ENCODE assay signal across 23 cellular contexts in the genomic region with DNA sequence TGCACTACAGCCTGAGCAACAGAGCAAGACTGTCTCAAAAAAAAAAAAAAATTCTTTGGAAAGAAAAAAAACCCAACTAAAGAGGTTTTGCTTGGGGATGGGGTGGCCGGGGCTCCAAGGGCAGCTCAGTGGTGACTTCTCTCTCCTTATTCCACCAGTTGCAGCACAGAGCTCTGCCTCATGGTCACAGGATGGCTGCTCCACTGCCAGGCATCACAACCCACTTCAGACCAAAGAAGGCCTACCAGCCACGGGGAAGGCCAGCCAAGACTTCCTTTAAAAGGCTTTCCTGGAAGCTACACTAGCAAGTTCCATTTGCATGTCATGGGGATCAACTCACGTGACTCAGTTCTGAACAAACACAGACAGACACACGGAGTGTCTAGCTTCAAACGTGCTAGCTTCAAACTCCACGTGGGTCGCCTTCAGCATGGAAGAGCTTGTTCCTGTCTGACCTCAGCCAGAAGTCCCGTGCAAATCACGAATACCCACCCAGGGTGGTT. TPM values are rescaled to one million over a fixed set of nuclear protein-coding genes. Genes with fewer than 3 reads are reported as not detected.
DNase-seq lines count a peak whose midpoint lies in the region; ATAC-seq and TF ChIP-seq lines count a peak whose summit lies in the region.
"Had no signal": no experiment of that assay in that cellular context is flagged by ENCODE, and none has a peak within 500 bp of the region (broad histone marks: within the 10 kb centered on the region; RNA-seq: fewer than 3 reads in every experiment).

No MANE protein-coding gene starts in this region.

- peaks cover 30 to 71% of the 10 kb centered on the region in 2 donors for H3K36me3 Mint-ChIP-seq in CD14-positive monocyte
- peaks cover 64% of the 10 kb centered on the region for H3K36me3 Mint-ChIP-seq in CD8-positive, alpha-beta T cell

- POLR2A ChIA-PET in CD8-positive, alpha-beta T cell (lab: Charles Lee) = interaction anchor here (0.9 to 1.3 kb wide), 3 partner anchors 9 to 20 kb away, joined by 3 to 4 read pairs (median 4); no protein-coding TSS in a partner anchor

- TF ChIP-seq CTCF in CD14-positive monocyte (IDR thresholded peaks at IDR 0.05) = no peak
- no peak for TF ChIP-seq CTCF in CD8-positive, alpha-beta T cell (IDR thresholded peaks at IDR 0.05)
- no peak for TF ChIP-seq CTCF in mucosa of descending colon (IDR thresholded peaks at IDR 0.05)
- no peak for TF ChIP-seq CTCF in upper lobe of left lung (IDR thresholded peaks at IDR 0.05)

- H3K27ac Mint-ChIP-seq in CD14-positive monocyte = peak overlapping the region in 4 of 7 donors; percentile 15 to 78 (median 44)
- peak overlapping the region; percentile 22 for H3K27ac Mint-ChIP-seq in CD8-positive, alpha-beta T cell
- H3K27ac Mint-ChIP-seq: CD4-positive, alpha-beta T cell; IgD-negative memory B cell had no signal

- TF ChIP-seq EP300 in upper lobe of left lung (IDR thresholded peaks at IDR 0.05) = no peak

- no peaks in the 10 kb centered on the region for H3K27me3 ChIP-seq in CD8-positive, alpha-beta T cell (ENCODE audit: insufficient read depth, low read length)
- H3K27me3 ChIP-seq in upper lobe of left lung = no peaks in the 10 kb centered on the region
- H3K27me3 ChIP-seq: SJSA1 had no signal

- H3K4me3 ChIP-seq in CD8-positive, alpha-beta T cell (ENCODE audit: low read depth, low read length) = no peak overlapping the region
- H3K4me3 ChIP-seq in mucosa of descending colon (no peak overlapping the region), upper lobe of left lung (no peak overlapping the region)
- H3K4me3 ChIP-seq: SJSA1 had no signal

- WGBS in upper lobe of left lung, 2 donors = 86 to 88% methylated on average over 8 to 9 of the region's 9 CpGs

- TF ChIP-seq POLR2A in upper lobe of left lung (IDR thresholded peaks at IDR 0.05) = no peak

- no peaks in the 10 kb centered on the region for H3K9me3 ChIP-seq in CD8-positive, alpha-beta T cell (ENCODE audit: low read length)
- no peaks in the 10 kb centered on the region for H3K9me3 ChIP-seq in mucosa of descending colon
- H3K9me3 ChIP-seq in upper lobe of left lung = no peaks in the 10 kb centered on the region
- H3K9me3 ChIP-seq: SJSA1 had no signal

- no peak overlapping the region for H3K4me3 Mint-ChIP-seq in CD14-positive monocyte
- H3K4me3 Mint-ChIP-seq in CD8-positive, alpha-beta T cell = no peak overlapping the region
- H3K4me3 Mint-ChIP-seq: CD4-positive, alpha-beta T cell; IgD-negative memory B cell had no signal

- no peaks in the 10 kb centered on the region for H3K27me3 Mint-ChIP-seq in CD14-positive monocyte (ENCODE audit: low read depth in 3 of 3)
- H3K27me3 Mint-ChIP-seq in CD8-positive, alpha-beta T cell (ENCODE audit: low read depth) = no peaks in the 10 kb centered on the region
- H3K27me3 Mint-ChIP-seq: CD4-positive, alpha-beta T cell; IgD-negative memory B cell had no signal

- H3K36me3 ChIP-seq in CD8-positive, alpha-beta T cell (ENCODE audit: insufficient read depth, low read length) = peaks cover 41% of the 10 kb centered on the region
- H3K36me3 ChIP-seq in mucosa of descending colon (ENCODE audit: low read depth) (peaks cover 15% of the 10 kb centered on the region), upper lobe of left lung (peaks cover 13 to 89% (median 61%) of the 10 kb centered on the region in 4 donors)

- no peaks in the 10 kb centered on the region for H3K4me1 ChIP-seq in CD8-positive, alpha-beta T cell (ENCODE audit: insufficient read depth, low read length)
- H3K4me1 ChIP-seq in mucosa of descending colon (ENCODE audit: low read depth) (no peaks in the 10 kb centered on the region), upper lobe of left lung (no peaks in the 10 kb centered on the region)

- no peaks in the 10 kb centered on the region for H3K9me3 Mint-ChIP-seq in CD14-positive monocyte
- no peaks in the 10 kb centered on the region for H3K9me3 Mint-ChIP-seq in CD8-positive, alpha-beta T cell
- H3K9me3 Mint-ChIP-seq: CD4-positive, alpha-beta T cell; IgD-negative memory B cell had no signal

- H3K27ac ChIP-seq in CD8-positive, alpha-beta T cell (ENCODE audit: low read depth, low read length) = no peak overlapping the region
- H3K27ac ChIP-seq in upper lobe of left lung = no peak overlapping the region
- H3K27ac ChIP-seq: HL-60 had no signal

- CTCF ChIA-PET in CD8-positive, alpha-beta T cell (lab: Charles Lee) = interaction anchor here (0.5 to 2.1 kb wide), 6 partner anchors 9 to 1059 kb away, joined by 3 to 11 read pairs (median 4); a partner anchor contains a TSS

- intact Hi-C loops in CD14-positive monocyte (cut with micrococcal nuclease) (no loop called here), mucosa of descending colon (cut with DNase I, micrococcal nuclease) (no loop called here)
- intact Hi-C loops in CD8-positive, alpha-beta T cell (cut with DNase I, micrococcal nuclease) = no loop called here

- in situ Hi-C loops in SK-MEL-5 (cut with HindIII; ENCODE audit: low pct_unique_long_range_greater_than_20kb, low sequenced_read_pairs) = no loop called here

- no peak for DNase-seq in CD14-positive monocyte (ENCODE audit: low spot score)
- no peak for DNase-seq in CD8-positive, alpha-beta T cell
- peak; percentile 30 for DNase-seq in SK-MEL-5 (ENCODE audit: low read depth, low spot score)
- peak; percentile 54 for DNase-seq in foreskin melanocyte
- no peak for DNase-seq in pons (ENCODE audit: low spot score)
- DNase-seq in mucosa of descending colon = no peak
- DNase-seq in upper lobe of left lung = no peak
- DNase-seq: ACHN; AML-193; CD4-positive, alpha-beta T cell; Karpas-422; NCI-H146; NCI-H2081; NCI-H2171 treated with DMSO at 0.1 percent for 48 hours; NCI-H446 treated with DMSO at 0.1 percent for 48 hours; NCI-H69 had no signal

- ATAC-seq in CD8-positive, alpha-beta T cell = no peak
- ATAC-seq in mucosa of descending colon (no peak), upper lobe of left lung (ENCODE audit: low FRiP score in 2 of 2) (no peak), GM19397 (IDR thresholded peaks at IDR 0.05; ENCODE audit: unreplicated experiment) (no peak)
- ATAC-seq: Panc1 had no signal

- peaks cover 9% of the 10 kb centered on the region for H3K4me1 Mint-ChIP-seq in CD14-positive monocyte
- H3K4me1 Mint-ChIP-seq in CD8-positive, alpha-beta T cell (ENCODE audit: low read depth) = peaks cover 2% of the 10 kb centered on the region

RNA-seq across cellular contexts. Expression of a gene that starts 13.2 kb away (rescaled TPM):
- polyA plus RNA-seq in CD14-positive monocyte = 100 to 1,000 TPM; 148 to 166 TPM
- 100 to 1,000 TPM; 331 to 334 TPM for total RNA-seq in CD8-positive, alpha-beta T cell
- total RNA-seq in SK-MEL-5 (2014; rRNA removed; shearing (Covaris generic)) = 275 and 291 TPM in 2 replicates
- polyA plus RNA-seq in SK-MEL-5 (2015; cell fraction: cytosol; rRNA removed) = 207 and 215 TPM in 2 replicates
- 642 and 682 TPM in 2 replicates for polyA plus RNA-seq in SK-MEL-5 (2015; cell fraction: nucleus; rRNA removed)
- total RNA-seq in mucosa of descending colon (100 to 1,000 TPM; 151 to 201 (median 152) TPM), upper lobe of left lung (100 to 1,000 TPM; 133 to 246 (median 213) TPM)

RNA-seq across cellular contexts. Expression of a gene that starts 21.4 kb away (rescaled TPM):
- under 1 TPM; 0.50 to 0.69 TPM for polyA plus RNA-seq in CD14-positive monocyte
- total RNA-seq in CD8-positive, alpha-beta T cell = 10 to 100 TPM; 74.4 to 76.3 TPM
- total RNA-seq in SK-MEL-5 (2014; rRNA removed; shearing (Covaris generic)) = 3.1 and 4.4 TPM in 2 replicates
- 8.7 and 10.7 TPM in 2 replicates for polyA plus RNA-seq in SK-MEL-5 (2015; cell fraction: cytosol; rRNA removed)
- 19.6 and 23.9 TPM in 2 replicates for polyA plus RNA-seq in SK-MEL-5 (2015; cell fraction: nucleus; rRNA removed)
- total RNA-seq in mucosa of descending colon (10 to 100 TPM; 14.1 to 18.5 (median 16.9) TPM), upper lobe of left lung (10 to 100 TPM in 5 of 6 donors, 1 to 10 TPM in 1; 5.4 to 36.7 (median 15.3) TPM)

RNA-seq across cellular contexts. Expression of a gene that starts 26.7 kb away (rescaled TPM):
- 1 to 10 TPM; 7.2 to 7.6 TPM for polyA plus RNA-seq in CD14-positive monocyte
- total RNA-seq in CD8-positive, alpha-beta T cell = 100 to 1,000 TPM in 1 of 2 experiments, 10 to 100 TPM in 1; 97.6 to 114 TPM
- 34.0 and 42.4 TPM in 2 replicates for total RNA-seq in SK-MEL-5 (2014; rRNA removed; shearing (Covaris generic))
- 61.6 and 62.9 TPM in 2 replicates for polyA plus RNA-seq in SK-MEL-5 (2015; cell fraction: cytosol; rRNA removed)
- polyA plus RNA-seq in SK-MEL-5 (2015; cell fraction: nucleus; rRNA removed) = 138 and 141 TPM in 2 replicates
- total RNA-seq in mucosa of descending colon (10 to 100 TPM; 36.4 to 42.0 (median 40.3) TPM), upper lobe of left lung (10 to 100 TPM; 18.3 to 46.8 (median 37.8) TPM)

RNA-seq across cellular contexts. Expression of a gene that starts 30.4 kb away (rescaled TPM):
- polyA plus RNA-seq in CD14-positive monocyte = not detected
- 1 to 10 TPM; 1.2 TPM for total RNA-seq in CD8-positive, alpha-beta T cell
- 1.5 and 2.6 TPM in 2 replicates for total RNA-seq in SK-MEL-5 (2014; rRNA removed; shearing (Covaris generic))
- polyA plus RNA-seq in SK-MEL-5 (2015; cell fraction: cytosol; rRNA removed) = 2.3 and 2.9 TPM in 2 replicates
- polyA plus RNA-seq in SK-MEL-5 (2015; cell fraction: nucleus; rRNA removed) = 2.6 and 4.2 TPM in 2 replicates
- total RNA-seq in mucosa of descending colon = 1 to 10 TPM in 1 of 3 donors, under 1 TPM in 2; 0.32 to 1.2 (median 0.87) TPM
- 1 to 10 TPM in 2 of 6 donors, under 1 TPM in 2, not detected in 2; 0.17 to 2.0 (median 1.4) TPM for total RNA-seq in upper lobe of left lung
- total RNA-seq: H1, MCF 10A had no signal

RNA-seq across cellular contexts. Expression of a gene that starts 46.8 kb away (rescaled TPM):
- 10 to 100 TPM; 12.6 to 17.6 TPM for polyA plus RNA-seq in CD14-positive monocyte
- total RNA-seq in CD8-positive, alpha-beta T cell = 10 to 100 TPM; 56.4 to 61.6 TPM
- 22.8 and 24.3 TPM in 2 replicates for total RNA-seq in SK-MEL-5 (2014; rRNA removed; shearing (Covaris generic))
- 28.7 and 36.7 TPM in 2 replicates for polyA plus RNA-seq in SK-MEL-5 (2015; cell fraction: cytosol; rRNA removed)
- polyA plus RNA-seq in SK-MEL-5 (2015; cell fraction: nucleus; rRNA removed) = 239 and 268 TPM in 2 replicates
- total RNA-seq in mucosa of descending colon (10 to 100 TPM; 26.9 to 41.5 (median 28.1) TPM), upper lobe of left lung (10 to 100 TPM; 28.9 to 95.3 (median 39.0) TPM)

Comparison
In these comparisons a context has a peak if more than half of its experiments do, and no peak if none do; other contexts are left out.
1. DNase-seq: peak in SK-MEL-5 (single experiment) and foreskin melanocyte (single experiment); none in CD14-positive monocyte (single experiment), CD8-positive, alpha-beta T cell (0 of 7), pons (single experiment), mucosa of descending colon (0 of 3) and upper lobe of left lung (0 of 2).